26 cellular contexts compared by ENCODE assay signal in genomic region chr4:109600431-109600830, GRCh38.
"Had no signal": no experiment of that assay in that cellular context is flagged by ENCODE, and none has a peak within 500 bp of the region (broad histone marks: within the 10 kb centered on the region; RNA-seq: fewer than 3 reads in every experiment).

No MANE protein-coding gene starts in this region.

- H3K27me3 Mint-ChIP-seq: dendritic cell treated with granulocyte-macrophage colony-stimulating factor and Interleukin-4, amounts not matched to agents 40 ng/mL and 50 ng/mL, for 4 days had no signal

- H3K9me3 Mint-ChIP-seq: immature natural killer cell; stimulated activated effector memory CD8-positive, alpha-beta T cell treated with anti-CD3 and anti-CD28 coated beads, Interleukin-12 subunit alpha, Interleukin-12 subunit beta, amount 100 ng/mL, for 72 hours had no signal

- H3K27ac ChIP-seq: colonic mucosa, esophagus muscularis mucosa, foreskin keratinocyte, gastroesophageal sphincter, lower lobe of right lung, neural progenitor cell, psoas muscle, sigmoid colon, suprapubic skin had no signal

- H3K36me3 ChIP-seq: colonic mucosa, lower lobe of right lung, neural progenitor cell, sigmoid colon, suprapubic skin had no signal

- H3K4me3 Mint-ChIP-seq: dendritic cell treated with granulocyte-macrophage colony-stimulating factor and Interleukin-4, amounts not matched to agents 40 ng/mL and 50 ng/mL, for 4 days; immature natural killer cell; nephron; neural progenitor cell; stimulated activated effector memory CD8-positive, alpha-beta T cell treated with anti-CD3 and anti-CD28 coated beads, Interleukin-12 subunit alpha, Interleukin-12 subunit beta, amount 100 ng/mL, for 72 hours had no signal

- H3K4me3 ChIP-seq: colonic mucosa, esophagus muscularis mucosa, gastroesophageal sphincter, lower lobe of right lung, neural progenitor cell, psoas muscle, sigmoid colon, suprapubic skin had no signal

- DNase-seq: central memory CD4-positive, alpha-beta T cell; colonic mucosa; effector memory CD4-positive, alpha-beta T cell; foreskin keratinocyte; glutamatergic neuron; hypothalamus; immature natural killer cell; islet precursor cell; kidney glomerular epithelial cell; left ventricle myocardium superior; lower lobe of right lung; posterior cingulate gyrus; psoas muscle; right cardiac atrium; sigmoid colon; stimulated activated CD4-positive, alpha-beta T cell treated with anti-CD3 and anti-CD28 coated beads, Interleukin-2, amount 100 ng/mL, for 24 hours; stimulated activated CD4-positive, alpha-beta T cell treated with anti-CD3 and anti-CD28 coated beads, Interleukin-4, amount 100 ng/mL, for 24 hours; stimulated activated naive CD4-positive, alpha-beta T cell treated with Interleukin-2 at 50 U/mL for 16 hours; trophoblast cell had no signal

- H3K9me3 ChIP-seq: colonic mucosa, gastroesophageal sphincter, lower lobe of right lung, psoas muscle, sigmoid colon had no signal

- H3K4me1 ChIP-seq: colonic mucosa, esophagus muscularis mucosa, foreskin keratinocyte, gastroesophageal sphincter, lower lobe of right lung, neural progenitor cell, psoas muscle, sigmoid colon, suprapubic skin had no signal

- ATAC-seq: foreskin keratinocyte; gastroesophageal sphincter; left ventricle myocardium superior; lower lobe of right lung; psoas muscle; right cardiac atrium; stimulated activated effector memory CD8-positive, alpha-beta T cell treated with anti-CD3 and anti-CD28 coated beads, Interleukin-12 subunit alpha, Interleukin-12 subunit beta, amount 100 ng/mL, for 72 hours had no signal

- H3K4me1 Mint-ChIP-seq: nephron, neural progenitor cell had no signal

- H3K27ac Mint-ChIP-seq: dendritic cell treated with granulocyte-macrophage colony-stimulating factor and Interleukin-4, amounts not matched to agents 40 ng/mL and 50 ng/mL, for 4 days; immature natural killer cell; nephron; neural progenitor cell; stimulated activated effector memory CD8-positive, alpha-beta T cell treated with anti-CD3 and anti-CD28 coated beads, Interleukin-12 subunit alpha, Interleukin-12 subunit beta, amount 100 ng/mL, for 72 hours had no signal

- H3K27me3 ChIP-seq: colonic mucosa, esophagus muscularis mucosa, foreskin keratinocyte, gastroesophageal sphincter, neural progenitor cell, sigmoid colon, suprapubic skin had no signal
